1 cellular context compared by ENCODE assay signal in the genomic region with DNA sequence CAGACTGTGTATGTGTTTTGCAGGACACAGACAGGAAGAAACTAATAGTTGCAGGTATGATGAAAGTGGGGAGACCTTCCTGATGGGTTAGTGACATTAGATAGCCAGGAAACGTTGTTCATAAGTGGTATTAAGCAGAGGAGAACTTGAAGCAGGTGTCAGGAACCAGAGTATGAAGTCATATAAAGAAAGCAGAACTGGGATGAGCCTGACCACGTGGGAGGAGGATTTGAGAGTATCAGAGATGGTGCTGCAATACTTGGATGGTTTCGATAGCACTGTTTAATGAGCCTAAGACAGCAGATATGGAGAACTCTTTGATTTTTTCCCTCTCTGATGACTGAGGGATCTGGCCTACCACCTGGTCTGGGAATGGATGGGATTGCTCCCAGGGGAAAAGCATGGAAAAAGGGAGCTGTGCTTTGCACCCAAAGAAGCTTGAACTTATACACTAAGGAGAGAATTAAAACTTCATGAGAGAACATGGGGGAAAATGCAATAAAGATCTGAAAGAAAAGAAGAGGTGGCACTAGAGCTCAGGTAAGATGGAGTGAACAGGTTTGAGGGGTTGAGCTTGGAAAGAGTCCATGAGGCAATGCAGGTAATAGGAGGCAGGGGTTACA.
TF ChIP-seq lines count a peak whose summit lies in the region.

No MANE protein-coding gene starts in this region.

TF ChIP-seq in GM12878, 131 proteins besides CTCF, POLR2A, EP300 and RAD21 (continued from another document):
- TF ChIP-seq, protein P1, sequence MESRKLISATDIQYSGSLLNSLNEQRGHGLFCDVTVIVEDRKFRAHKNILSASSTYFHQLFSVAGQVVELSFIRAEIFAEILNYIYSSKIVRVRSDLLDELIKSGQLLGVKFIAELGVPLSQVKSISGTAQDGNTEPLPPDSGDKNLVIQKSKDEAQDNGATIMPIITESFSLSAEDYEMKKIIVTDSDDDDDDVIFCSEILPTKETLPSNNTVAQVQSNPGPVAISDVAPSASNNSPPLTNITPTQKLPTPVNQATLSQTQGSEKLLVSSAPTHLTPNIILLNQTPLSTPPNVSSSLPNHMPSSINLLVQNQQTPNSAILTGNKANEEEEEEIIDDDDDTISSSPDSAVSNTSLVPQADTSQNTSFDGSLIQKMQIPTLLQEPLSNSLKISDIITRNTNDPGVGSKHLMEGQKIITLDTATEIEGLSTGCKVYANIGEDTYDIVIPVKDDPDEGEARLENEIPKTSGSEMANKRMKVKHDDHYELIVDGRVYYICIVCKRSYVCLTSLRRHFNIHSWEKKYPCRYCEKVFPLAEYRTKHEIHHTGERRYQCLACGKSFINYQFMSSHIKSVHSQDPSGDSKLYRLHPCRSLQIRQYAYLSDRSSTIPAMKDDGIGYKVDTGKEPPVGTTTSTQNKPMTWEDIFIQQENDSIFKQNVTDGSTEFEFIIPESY (IDR thresholded peaks at IDR 0.05), result no peak
- TF ChIP-seq NR2C2 (IDR thresholded peaks at IDR 0.05; ENCODE audit: borderline replicate concordance, control insufficient read depth, insufficient read length, low read depth), result no peak
- TF ChIP-seq SMARCA5 (IDR thresholded peaks at IDR 0.05), result no peak
- TF ChIP-seq SMC3 (IDR thresholded peaks at IDR 0.05; ENCODE audit: borderline replicate concordance, low read length), result no peak
- TF ChIP-seq, protein P2, sequence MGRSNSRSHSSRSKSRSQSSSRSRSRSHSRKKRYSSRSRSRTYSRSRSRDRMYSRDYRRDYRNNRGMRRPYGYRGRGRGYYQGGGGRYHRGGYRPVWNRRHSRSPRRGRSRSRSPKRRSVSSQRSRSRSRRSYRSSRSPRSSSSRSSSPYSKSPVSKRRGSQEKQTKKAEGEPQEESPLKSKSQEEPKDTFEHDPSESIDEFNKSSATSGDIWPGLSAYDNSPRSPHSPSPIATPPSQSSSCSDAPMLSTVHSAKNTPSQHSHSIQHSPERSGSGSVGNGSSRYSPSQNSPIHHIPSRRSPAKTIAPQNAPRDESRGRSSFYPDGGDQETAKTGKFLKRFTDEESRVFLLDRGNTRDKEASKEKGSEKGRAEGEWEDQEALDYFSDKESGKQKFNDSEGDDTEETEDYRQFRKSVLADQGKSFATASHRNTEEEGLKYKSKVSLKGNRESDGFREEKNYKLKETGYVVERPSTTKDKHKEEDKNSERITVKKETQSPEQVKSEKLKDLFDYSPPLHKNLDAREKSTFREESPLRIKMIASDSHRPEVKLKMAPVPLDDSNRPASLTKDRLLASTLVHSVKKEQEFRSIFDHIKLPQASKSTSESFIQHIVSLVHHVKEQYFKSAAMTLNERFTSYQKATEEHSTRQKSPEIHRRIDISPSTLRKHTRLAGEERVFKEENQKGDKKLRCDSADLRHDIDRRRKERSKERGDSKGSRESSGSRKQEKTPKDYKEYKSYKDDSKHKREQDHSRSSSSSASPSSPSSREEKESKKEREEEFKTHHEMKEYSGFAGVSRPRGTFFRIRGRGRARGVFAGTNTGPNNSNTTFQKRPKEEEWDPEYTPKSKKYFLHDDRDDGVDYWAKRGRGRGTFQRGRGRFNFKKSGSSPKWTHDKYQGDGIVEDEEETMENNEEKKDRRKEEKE (IDR thresholded peaks at IDR 0.05), result no peak
- TF ChIP-seq, protein P3, sequence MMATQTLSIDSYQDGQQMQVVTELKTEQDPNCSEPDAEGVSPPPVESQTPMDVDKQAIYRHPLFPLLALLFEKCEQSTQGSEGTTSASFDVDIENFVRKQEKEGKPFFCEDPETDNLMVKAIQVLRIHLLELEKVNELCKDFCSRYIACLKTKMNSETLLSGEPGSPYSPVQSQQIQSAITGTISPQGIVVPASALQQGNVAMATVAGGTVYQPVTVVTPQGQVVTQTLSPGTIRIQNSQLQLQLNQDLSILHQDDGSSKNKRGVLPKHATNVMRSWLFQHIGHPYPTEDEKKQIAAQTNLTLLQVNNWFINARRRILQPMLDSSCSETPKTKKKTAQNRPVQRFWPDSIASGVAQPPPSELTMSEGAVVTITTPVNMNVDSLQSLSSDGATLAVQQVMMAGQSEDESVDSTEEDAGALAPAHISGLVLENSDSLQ (IDR thresholded peaks at IDR 0.05), result peak; percentile 25; the same call in 1 of the 2 replicates
- no peak for TF ChIP-seq ZNF622 (IDR thresholded peaks at IDR 0.05)
- TF ChIP-seq ESRRA (IDR thresholded peaks at IDR 0.05; ENCODE audit: low read length), result no peak
- TF ChIP-seq SRF (IDR thresholded peaks at IDR 0.05; ENCODE audit: low read depth in 2 of 2, low read length in 2 of 2), result 0 out of 4 replicates have a peak, but pooled peaks of 1 of the 2 experiments have one; percentile 27
- peak; percentile 90 for TF ChIP-seq MTA2 (IDR thresholded peaks at IDR 0.05; ENCODE audit: low read depth)
- peak; percentile 99 for TF ChIP-seq SPI1 (IDR thresholded peaks at IDR 0.05; ENCODE audit: borderline replicate concordance, insufficient read depth, low read depth, low read length)
- peak; percentile 28; the same call in 1 of the 2 replicates for TF ChIP-seq BACH1 (IDR thresholded peaks at IDR 0.05; ENCODE audit: borderline replicate concordance)
- peak; percentile 84 for TF ChIP-seq NBN (IDR thresholded peaks at IDR 0.05)
- peak; percentile 26 for TF ChIP-seq MYC (IDR thresholded peaks at IDR 0.05; ENCODE audit: insufficient read depth, insufficient read length, insufficient replicate concordance, low read length, severe bottlenecking)
- peak; percentile 91 for TF ChIP-seq RAD51 (IDR thresholded peaks at IDR 0.05)
- TF ChIP-seq HCFC1 (IDR thresholded peaks at IDR 0.05; ENCODE audit: low read length), result no peak
- TF ChIP-seq ATF7 (IDR thresholded peaks at IDR 0.05; ENCODE audit: low read depth), result peak; percentile 97
- peak; percentile 45 for TF ChIP-seq SP1 (IDR thresholded peaks at IDR 0.05; ENCODE audit: low read depth, low read length)
- no peak for TF ChIP-seq ZSCAN29 (IDR thresholded peaks at IDR 0.05)
- no peak for TF ChIP-seq GABPA (IDR thresholded peaks at IDR 0.05; ENCODE audit: low read depth)
